1 cellular context compared by ENCODE assay signal in genomic region chr12:570237-570925, GRCh38.
A peak's percentile ranks its signal among the peaks of the same experiment; 100 is the strongest.
TF ChIP-seq lines count a peak whose summit lies in the region.

No MANE protein-coding gene starts in this region.

TF ChIP-seq in HepG2, 621 proteins besides CTCF, POLR2A, EP300 and RAD21 (continued from another document and continues in another):
- TF ChIP-seq, protein P1, sequence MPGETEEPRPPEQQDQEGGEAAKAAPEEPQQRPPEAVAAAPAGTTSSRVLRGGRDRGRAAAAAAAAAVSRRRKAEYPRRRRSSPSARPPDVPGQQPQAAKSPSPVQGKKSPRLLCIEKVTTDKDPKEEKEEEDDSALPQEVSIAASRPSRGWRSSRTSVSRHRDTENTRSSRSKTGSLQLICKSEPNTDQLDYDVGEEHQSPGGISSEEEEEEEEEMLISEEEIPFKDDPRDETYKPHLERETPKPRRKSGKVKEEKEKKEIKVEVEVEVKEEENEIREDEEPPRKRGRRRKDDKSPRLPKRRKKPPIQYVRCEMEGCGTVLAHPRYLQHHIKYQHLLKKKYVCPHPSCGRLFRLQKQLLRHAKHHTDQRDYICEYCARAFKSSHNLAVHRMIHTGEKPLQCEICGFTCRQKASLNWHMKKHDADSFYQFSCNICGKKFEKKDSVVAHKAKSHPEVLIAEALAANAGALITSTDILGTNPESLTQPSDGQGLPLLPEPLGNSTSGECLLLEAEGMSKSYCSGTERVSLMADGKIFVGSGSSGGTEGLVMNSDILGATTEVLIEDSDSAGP (CRISPR knock-in tag; IDR thresholded peaks at IDR 0.05; ENCODE audit: borderline replicate concordance), result peak; percentile 100
- TF ChIP-seq NFE2L1 (CRISPR knock-in tag; IDR thresholded peaks at IDR 0.05; ENCODE audit: borderline replicate concordance), result no peak
- TF ChIP-seq KDM5A (IDR thresholded peaks at IDR 0.05; ENCODE audit: borderline replicate concordance, low read length), result 0 out of 2 replicates have a peak, but pooled peaks have one; percentile 42
- TF ChIP-seq ZNF30 (CRISPR knock-in tag; IDR thresholded peaks at IDR 0.05), result no peak
- no peak; the same call in 1 of the 2 replicates for TF ChIP-seq ZBTB44 (CRISPR knock-in tag; IDR thresholded peaks at IDR 0.05)
- TF ChIP-seq TBX2 (CRISPR knock-in tag; IDR thresholded peaks at IDR 0.05; ENCODE audit: borderline replicate concordance), result peak; percentile 12; the same call in 1 of the 2 replicates
- TF ChIP-seq CENPX (CRISPR knock-in tag; IDR thresholded peaks at IDR 0.05), result no peak
- TF ChIP-seq FOSL1 (CRISPR knock-in tag; IDR thresholded peaks at IDR 0.05; ENCODE audit: borderline replicate concordance), result peak; percentile 89
- peak; percentile 78 for TF ChIP-seq ZFX (CRISPR knock-in tag; IDR thresholded peaks at IDR 0.05; ENCODE audit: low read depth)
- TF ChIP-seq SIX1 (CRISPR knock-in tag; IDR thresholded peaks at IDR 0.05; ENCODE audit: borderline replicate concordance), result no peak
- TF ChIP-seq ZNF160 (CRISPR knock-in tag; IDR thresholded peaks at IDR 0.05), result no peak
- peak; percentile 86 for TF ChIP-seq ZNF121 (CRISPR knock-in tag; IDR thresholded peaks at IDR 0.05)
- TF ChIP-seq LCORL (IDR thresholded peaks at IDR 0.05), result no peak
- TF ChIP-seq LCORL (CRISPR knock-in tag; IDR thresholded peaks at IDR 0.05), result no peak; the same call in 1 of the 2 replicates
- TF ChIP-seq ARNT (IDR thresholded peaks at IDR 0.05), result no peak
- TF ChIP-seq ZFP62 (CRISPR knock-in tag; IDR thresholded peaks at IDR 0.05), result no peak
- TF ChIP-seq NPAS2 (CRISPR knock-in tag; IDR thresholded peaks at IDR 0.05; ENCODE audit: borderline replicate concordance), result no peak
- TF ChIP-seq, protein P2, sequence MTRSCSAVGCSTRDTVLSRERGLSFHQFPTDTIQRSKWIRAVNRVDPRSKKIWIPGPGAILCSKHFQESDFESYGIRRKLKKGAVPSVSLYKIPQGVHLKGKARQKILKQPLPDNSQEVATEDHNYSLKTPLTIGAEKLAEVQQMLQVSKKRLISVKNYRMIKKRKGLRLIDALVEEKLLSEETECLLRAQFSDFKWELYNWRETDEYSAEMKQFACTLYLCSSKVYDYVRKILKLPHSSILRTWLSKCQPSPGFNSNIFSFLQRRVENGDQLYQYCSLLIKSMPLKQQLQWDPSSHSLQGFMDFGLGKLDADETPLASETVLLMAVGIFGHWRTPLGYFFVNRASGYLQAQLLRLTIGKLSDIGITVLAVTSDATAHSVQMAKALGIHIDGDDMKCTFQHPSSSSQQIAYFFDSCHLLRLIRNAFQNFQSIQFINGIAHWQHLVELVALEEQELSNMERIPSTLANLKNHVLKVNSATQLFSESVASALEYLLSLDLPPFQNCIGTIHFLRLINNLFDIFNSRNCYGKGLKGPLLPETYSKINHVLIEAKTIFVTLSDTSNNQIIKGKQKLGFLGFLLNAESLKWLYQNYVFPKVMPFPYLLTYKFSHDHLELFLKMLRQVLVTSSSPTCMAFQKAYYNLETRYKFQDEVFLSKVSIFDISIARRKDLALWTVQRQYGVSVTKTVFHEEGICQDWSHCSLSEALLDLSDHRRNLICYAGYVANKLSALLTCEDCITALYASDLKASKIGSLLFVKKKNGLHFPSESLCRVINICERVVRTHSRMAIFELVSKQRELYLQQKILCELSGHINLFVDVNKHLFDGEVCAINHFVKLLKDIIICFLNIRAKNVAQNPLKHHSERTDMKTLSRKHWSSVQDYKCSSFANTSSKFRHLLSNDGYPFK (CRISPR knock-in tag; IDR thresholded peaks at IDR 0.05; ENCODE audit: borderline replicate concordance), result peak; percentile 50; the same call in 1 of the 2 replicates
- no peak for TF ChIP-seq NFYC (CRISPR knock-in tag; IDR thresholded peaks at IDR 0.05)
- TF ChIP-seq, protein P3, sequence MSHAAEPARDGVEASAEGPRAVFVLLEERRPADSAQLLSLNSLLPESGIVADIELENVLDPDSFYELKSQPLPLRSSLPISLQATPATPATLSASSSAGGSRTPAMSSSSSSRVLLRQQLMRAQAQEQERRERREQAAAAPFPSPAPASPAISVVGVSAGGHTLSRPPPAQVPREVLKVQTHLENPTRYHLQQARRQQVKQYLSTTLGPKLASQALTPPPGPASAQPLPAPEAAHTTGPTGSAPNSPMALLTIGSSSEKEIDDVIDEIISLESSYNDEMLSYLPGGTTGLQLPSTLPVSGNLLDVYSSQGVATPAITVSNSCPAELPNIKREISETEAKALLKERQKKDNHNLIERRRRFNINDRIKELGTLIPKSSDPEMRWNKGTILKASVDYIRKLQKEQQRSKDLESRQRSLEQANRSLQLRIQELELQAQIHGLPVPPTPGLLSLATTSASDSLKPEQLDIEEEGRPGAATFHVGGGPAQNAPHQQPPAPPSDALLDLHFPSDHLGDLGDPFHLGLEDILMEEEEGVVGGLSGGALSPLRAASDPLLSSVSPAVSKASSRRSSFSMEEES (CRISPR knock-in tag; IDR thresholded peaks at IDR 0.05), result no peak
- TF ChIP-seq ZNF3 (CRISPR knock-in tag; IDR thresholded peaks at IDR 0.05), result no peak
- no peak for TF ChIP-seq ZNF550 (CRISPR knock-in tag; IDR thresholded peaks at IDR 0.05; ENCODE audit: borderline replicate concordance)
- peak; percentile 51; the same call in 1 of the 2 replicates for TF ChIP-seq ZNF710 (CRISPR knock-in tag; IDR thresholded peaks at IDR 0.05; ENCODE audit: borderline replicate concordance)
- TF ChIP-seq SALL2 (CRISPR knock-in tag; IDR thresholded peaks at IDR 0.05), result peak; percentile 4; the same call in 1 of the 2 replicates
- no peak; the same call in 1 of the 2 replicates for TF ChIP-seq ZNF451 (CRISPR knock-in tag; IDR thresholded peaks at IDR 0.05)
- no peak for TF ChIP-seq ZNF572 (CRISPR knock-in tag; IDR thresholded peaks at IDR 0.05)
- TF ChIP-seq ZFP90 (CRISPR knock-in tag; IDR thresholded peaks at IDR 0.05; ENCODE audit: borderline replicate concordance), result no peak; the same call in 1 of the 2 replicates
- TF ChIP-seq ZSCAN20 (CRISPR knock-in tag; IDR thresholded peaks at IDR 0.05; ENCODE audit: borderline replicate concordance), result peak; percentile 45; the same call in 1 of the 2 replicates
- peak; percentile 15 to 86; a peak in 2 of 4 replicates for TF ChIP-seq NR2F1 (CRISPR knock-in tag; IDR thresholded peaks at IDR 0.05)
- TF ChIP-seq, protein P4, sequence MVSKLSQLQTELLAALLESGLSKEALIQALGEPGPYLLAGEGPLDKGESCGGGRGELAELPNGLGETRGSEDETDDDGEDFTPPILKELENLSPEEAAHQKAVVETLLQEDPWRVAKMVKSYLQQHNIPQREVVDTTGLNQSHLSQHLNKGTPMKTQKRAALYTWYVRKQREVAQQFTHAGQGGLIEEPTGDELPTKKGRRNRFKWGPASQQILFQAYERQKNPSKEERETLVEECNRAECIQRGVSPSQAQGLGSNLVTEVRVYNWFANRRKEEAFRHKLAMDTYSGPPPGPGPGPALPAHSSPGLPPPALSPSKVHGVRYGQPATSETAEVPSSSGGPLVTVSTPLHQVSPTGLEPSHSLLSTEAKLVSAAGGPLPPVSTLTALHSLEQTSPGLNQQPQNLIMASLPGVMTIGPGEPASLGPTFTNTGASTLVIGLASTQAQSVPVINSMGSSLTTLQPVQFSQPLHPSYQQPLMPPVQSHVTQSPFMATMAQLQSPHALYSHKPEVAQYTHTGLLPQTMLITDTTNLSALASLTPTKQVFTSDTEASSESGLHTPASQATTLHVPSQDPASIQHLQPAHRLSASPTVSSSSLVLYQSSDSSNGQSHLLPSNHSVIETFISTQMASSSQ (IDR thresholded peaks at IDR 0.05; ENCODE audit: low read depth), result no peak
- TF ChIP-seq, protein P4 (CRISPR knock-in tag; IDR thresholded peaks at IDR 0.05; ENCODE audit: borderline replicate concordance), result peak; percentile 58; the same call in 1 of the 2 replicates
- no peak for TF ChIP-seq NFIB (CRISPR knock-in tag; IDR thresholded peaks at IDR 0.05; ENCODE audit: borderline replicate concordance)
- peak; percentile 15; the same call in 1 of the 2 replicates for TF ChIP-seq ZNF747 (CRISPR knock-in tag; IDR thresholded peaks at IDR 0.05; ENCODE audit: borderline replicate concordance)
- TF ChIP-seq FOXJ3 (CRISPR knock-in tag; IDR thresholded peaks at IDR 0.05; ENCODE audit: borderline replicate concordance), result 0 out of 2 replicates have a peak, but pooled peaks have one; percentile 8
- no peak for TF ChIP-seq RFX1 (IDR thresholded peaks at IDR 0.05)
- TF ChIP-seq ZNF138 (CRISPR knock-in tag; IDR thresholded peaks at IDR 0.05; ENCODE audit: low read depth), result no peak
- TF ChIP-seq ZFP36L2 (CRISPR knock-in tag; IDR thresholded peaks at IDR 0.05), result peak; percentile 75; the same call in 1 of the 2 replicates
- TF ChIP-seq KAT8 (CRISPR knock-in tag; IDR thresholded peaks at IDR 0.05), result peak; percentile 53; the same call in 1 of the 2 replicates
- TF ChIP-seq ZFP1 (CRISPR knock-in tag; IDR thresholded peaks at IDR 0.05), result no peak
- TF ChIP-seq HDAC2 (CRISPR knock-in tag; IDR thresholded peaks at IDR 0.05), result peak; percentile 34; the same call in 1 of the 2 replicates
- no peak for TF ChIP-seq ZNF530 (CRISPR knock-in tag; IDR thresholded peaks at IDR 0.05; ENCODE audit: low read depth)
- TF ChIP-seq, protein P5, sequence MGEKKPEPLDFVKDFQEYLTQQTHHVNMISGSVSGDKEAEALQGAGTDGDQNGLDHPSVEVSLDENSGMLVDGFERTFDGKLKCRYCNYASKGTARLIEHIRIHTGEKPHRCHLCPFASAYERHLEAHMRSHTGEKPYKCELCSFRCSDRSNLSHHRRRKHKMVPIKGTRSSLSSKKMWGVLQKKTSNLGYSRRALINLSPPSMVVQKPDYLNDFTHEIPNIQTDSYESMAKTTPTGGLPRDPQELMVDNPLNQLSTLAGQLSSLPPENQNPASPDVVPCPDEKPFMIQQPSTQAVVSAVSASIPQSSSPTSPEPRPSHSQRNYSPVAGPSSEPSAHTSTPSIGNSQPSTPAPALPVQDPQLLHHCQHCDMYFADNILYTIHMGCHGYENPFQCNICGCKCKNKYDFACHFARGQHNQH (CRISPR knock-in tag; IDR thresholded peaks at IDR 0.05), result peak; percentile 42; the same call in 1 of the 2 replicates
- 0 out of 2 replicates have a peak, but pooled peaks have one; percentile 27 for TF ChIP-seq THRA (CRISPR knock-in tag; IDR thresholded peaks at IDR 0.05; ENCODE audit: borderline replicate concordance)
- TF ChIP-seq ZNF253 (CRISPR knock-in tag; IDR thresholded peaks at IDR 0.05; ENCODE audit: borderline replicate concordance), result no peak
- TF ChIP-seq FOXK2 (IDR thresholded peaks at IDR 0.05), result no peak
- TF ChIP-seq ATRX (CRISPR knock-in tag; IDR thresholded peaks at IDR 0.05; ENCODE audit: borderline replicate concordance), result no peak
- TF ChIP-seq HMGA1 (CRISPR knock-in tag; conservative IDR thresholded peaks at IDR 0.05), result no peak
- no peak for TF ChIP-seq KAT7 (CRISPR knock-in tag; IDR thresholded peaks at IDR 0.05; ENCODE audit: borderline replicate concordance)
- no peak for TF ChIP-seq HNRNPUL1 (IDR thresholded peaks at IDR 0.05; ENCODE audit: low read depth, low read length)
- TF ChIP-seq ZNF639 (CRISPR knock-in tag; conservative IDR thresholded peaks at IDR 0.05), result peak; percentile 68; the same call in 1 of the 2 replicates
